Comparison of ENCODE assay signal across 9 cellular contexts in the genomic region with DNA sequence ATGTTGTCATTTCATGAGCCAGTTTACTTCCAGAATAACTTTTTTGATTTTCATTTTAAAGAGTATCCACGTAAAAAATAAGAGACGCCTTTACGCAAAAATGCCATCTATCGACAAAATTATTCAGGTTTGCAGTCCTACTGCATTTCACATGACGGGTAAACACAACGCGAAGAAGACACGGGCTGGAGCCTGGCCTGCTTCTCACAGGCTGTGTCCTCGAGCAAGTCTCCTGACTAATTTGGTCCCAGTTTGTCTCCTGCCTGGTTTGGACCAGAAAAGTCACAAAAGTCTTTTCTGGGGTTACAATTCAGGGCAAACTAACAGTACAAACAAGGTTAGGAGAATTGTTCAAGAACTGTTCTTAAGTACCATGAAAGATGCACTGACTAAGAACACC. TPM values are rescaled to one million over a fixed set of nuclear protein-coding genes. Genes with fewer than 3 reads are reported as not detected.
A peak's percentile ranks its signal among the peaks of the same experiment; 100 is the strongest.
DNase-seq lines count a peak whose midpoint lies in the region; ATAC-seq, FAIRE-seq and TF ChIP-seq lines count a peak whose summit lies in the region.
"Had no signal": no experiment of that assay in that cellular context is flagged by ENCODE, and none has a peak within 500 bp of the region (broad histone marks: within the 10 kb centered on the region; RNA-seq: fewer than 3 reads in every experiment).

No MANE protein-coding gene starts in this region.

- ATAC-seq in HG03280 (IDR thresholded peaks at IDR 0.05; ENCODE audit: unreplicated experiment) (peak; percentile 9), HG03135 (IDR thresholded peaks at IDR 0.05; ENCODE audit: unreplicated experiment) (no peak)
- no peak for ATAC-seq in natural killer cell treated with Interleukin-12 subunit alpha and Interleukin-12 subunit beta and Interleukin-15 and Interleukin-18, amount 100 ng/mL, for 72 hours

- H3K27me3 ChIP-seq in AG04450 (ENCODE audit: control insufficient read depth, insufficient read depth, low read length) (no peaks in the 10 kb centered on the region), astrocyte (ENCODE audit: insufficient read depth, low read length) (no peaks in the 10 kb centered on the region)

- POLR2A ChIA-PET in AG04450 (lab: Yijun Ruan, JAX), result interaction anchor here (2.1 kb wide), 1 partner anchor 11 kb away, joined by 7 read pairs; no protein-coding TSS in a partner anchor

- H3K4me1 ChIP-seq in astrocyte (ENCODE audit: insufficient read depth, low read length), result peaks cover 42% of the 10 kb centered on the region

- H3K36me3 ChIP-seq in astrocyte (ENCODE audit: insufficient read depth, low read length), result peaks cover 3% of the 10 kb centered on the region

- TF ChIP-seq CTCF in AG04450 (IDR thresholded peaks at IDR 0.05; ENCODE audit: low read depth, low read length) (no peak), astrocyte (IDR thresholded peaks at IDR 0.05; ENCODE audit: insufficient read depth, low read depth, low read length) (no peak)

- peaks cover 63% of the 10 kb centered on the region for H3K4me1 Mint-ChIP-seq in astrocyte (ENCODE audit: low read depth, unreplicated experiment)
- peaks cover 69 to 76% of the 10 kb centered on the region in 2 donors for H3K4me1 Mint-ChIP-seq in natural killer cell treated with Interleukin-12 subunit alpha and Interleukin-12 subunit beta and Interleukin-15 and Interleukin-18, amount 100 ng/mL, for 72 hours (ENCODE audit: low read depth in 2 of 2)

- H3K4me3 ChIP-seq in AG04450 (ENCODE audit: low read depth, low read length) (no peak overlapping the region), astrocyte (ENCODE audit: insufficient read depth, low read depth, low read length) (no peak overlapping the region)

- H3K36me3 Mint-ChIP-seq in astrocyte (ENCODE audit: low read depth, unreplicated experiment), result no peaks in the 10 kb centered on the region
- H3K36me3 Mint-ChIP-seq in natural killer cell treated with Interleukin-12 subunit alpha and Interleukin-12 subunit beta and Interleukin-15 and Interleukin-18, amount 100 ng/mL, for 72 hours, result no peaks in the 10 kb centered on the region

- FAIRE-seq in astrocyte (lab: Jason Lieb, UNC) (no peak), RCC 7860 (lab: Jason Lieb, UNC) (no peak)

- H3K27me3 Mint-ChIP-seq in astrocyte (ENCODE audit: low read depth, unreplicated experiment), result no peaks in the 10 kb centered on the region
- no peaks in the 10 kb centered on the region for H3K27me3 Mint-ChIP-seq in natural killer cell treated with Interleukin-12 subunit alpha and Interleukin-12 subunit beta and Interleukin-15 and Interleukin-18, amount 100 ng/mL, for 72 hours

- H2AFZ ChIP-seq in astrocyte (ENCODE audit: low read depth, low read length), result no peak overlapping the region

- peak overlapping the region; percentile 88 for H3K27ac ChIP-seq in AG04450 (ENCODE audit: low read depth, low read length)
- H3K27ac ChIP-seq in astrocyte (ENCODE audit: low read depth, low read length), result peak overlapping the region; percentile 97

- H3K79me2 ChIP-seq in astrocyte (ENCODE audit: insufficient read depth, low read length), result peaks cover 86% of the 10 kb centered on the region

- no peaks in the 10 kb centered on the region for H3K9me3 Mint-ChIP-seq in astrocyte (ENCODE audit: unreplicated experiment)
- no peaks in the 10 kb centered on the region for H3K9me3 Mint-ChIP-seq in natural killer cell treated with Interleukin-12 subunit alpha and Interleukin-12 subunit beta and Interleukin-15 and Interleukin-18, amount 100 ng/mL, for 72 hours

- no peaks in the 10 kb centered on the region for H3K9me3 ChIP-seq in AG04450 (ENCODE audit: control insufficient read depth, insufficient read depth, low read length)
- H3K9me3 ChIP-seq in astrocyte (ENCODE audit: insufficient read depth, low read depth, low read length), result no peaks in the 10 kb centered on the region

- DNase-seq in AG04450 (ENCODE audit: low read depth, low spot score), result no peak
- no peak for DNase-seq in astrocyte (ENCODE audit: low read depth)
- no peak for DNase-seq in natural killer cell treated with Interleukin-12 subunit alpha and Interleukin-12 subunit beta and Interleukin-15 and Interleukin-18, amount 100 ng/mL, for 72 hours (ENCODE audit: low spot score)
- no peak for DNase-seq in RCC 7860 (ENCODE audit: low spot score)
- DNase-seq in AML-193 (lab: John Stamatoyannopoulos, UW), result no peak
- no peak for DNase-seq in T1000 (lab: John Stamatoyannopoulos, UW)
- DNase-seq: NCI-H1417 had no signal

- H4K20me1 ChIP-seq in astrocyte (ENCODE audit: insufficient read depth, low read length), result peaks cover 54% of the 10 kb centered on the region

- peak overlapping the region; percentile 66 for H3K9ac ChIP-seq in astrocyte (ENCODE audit: low read length)

- H3K4me2 ChIP-seq in astrocyte (ENCODE audit: low read length), result peak overlapping the region; percentile 85

- CTCF ChIA-PET in AG04450 (lab: Charles Lee), result no interaction called here

- H3K27ac Mint-ChIP-seq in astrocyte (ENCODE audit: unreplicated experiment), result peak overlapping the region; percentile 93
- H3K27ac Mint-ChIP-seq in natural killer cell treated with Interleukin-12 subunit alpha and Interleukin-12 subunit beta and Interleukin-15 and Interleukin-18, amount 100 ng/mL, for 72 hours, result peak overlapping the region; percentile 97 to 99

- H3K4me3 Mint-ChIP-seq in astrocyte (ENCODE audit: unreplicated experiment), result peak overlapping the region; percentile 9
- peak overlapping the region; percentile 89 for H3K4me3 Mint-ChIP-seq in natural killer cell treated with Interleukin-12 subunit alpha and Interleukin-12 subunit beta and Interleukin-15 and Interleukin-18, amount 100 ng/mL, for 72 hours

RNA-seq across cellular contexts. Expression of a gene that starts 51.7 kb away (rescaled TPM):
- 44.6 and 49.2 TPM in 2 replicates for polyA plus RNA-seq in AG04450 (2011; rRNA removed)
- 40.1 and 49.5 TPM in 2 replicates for polyA minus RNA-seq in AG04450 (2011; rRNA and poly(A)+ RNA removed)
- 42.2 and 48.0 TPM in 2 replicates for total RNA-seq in astrocyte
- total RNA-seq in natural killer cell treated with Interleukin-12 subunit alpha and Interleukin-12 subunit beta and Interleukin-15 and Interleukin-18, amount 100 ng/mL, for 72 hours, result 10 to 100 TPM; 91.2 to 93.3 TPM
